25 cellular contexts compared by ENCODE assay signal in the genomic region with DNA sequence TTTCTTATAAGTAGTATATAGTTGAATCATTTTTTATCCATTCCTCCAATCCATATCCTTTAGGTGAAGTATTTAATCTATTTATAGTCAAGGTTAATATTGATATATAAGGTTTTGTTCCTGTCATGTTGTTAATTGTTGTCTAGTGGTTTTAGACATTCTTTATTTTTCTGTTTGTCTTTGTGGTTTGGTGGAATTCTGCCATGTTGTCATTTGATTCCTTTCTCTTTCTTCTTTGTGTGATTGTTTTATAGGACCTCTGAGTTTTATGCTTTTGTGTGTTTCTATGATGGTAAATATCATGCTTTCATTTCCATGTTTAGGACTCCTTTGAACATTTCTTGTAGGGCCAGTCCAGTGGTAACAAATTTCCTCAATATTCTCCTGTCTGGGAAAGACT.
"Had no signal": no experiment of that assay in that cellular context is flagged by ENCODE, and none has a peak within 500 bp of the region (broad histone marks: within the 10 kb centered on the region; RNA-seq: fewer than 3 reads in every experiment).

No MANE protein-coding gene starts in this region.

- H3K36me3 ChIP-seq: ascending aorta, Peyer's patch, WERI-Rb-1 had no signal

- H3K27me3 ChIP-seq: ascending aorta, Peyer's patch had no signal

- H3K4me1 Mint-ChIP-seq: activated CD8-positive, alpha-beta memory T cell treated with anti-CD3 and anti-CD28 coated beads, Interleukin-2, amount 10 ng/mL, durations not matched to agents 7 days and 5 days; activated naive CD4-positive, alpha-beta T cell treated with anti-CD3 and anti-CD28 coated beads, Interleukin-2, amount 50 U/mL, for 24 hours; brain; central memory CD8-positive, alpha-beta T cell; T-helper 17 cell had no signal

- ATAC-seq: activated CD8-positive, alpha-beta memory T cell treated with anti-CD3 and anti-CD28 coated beads, Interleukin-2, amount 10 ng/mL, durations not matched to agents 7 days and 5 days; T-helper 17 cell had no signal

- H3K4me3 ChIP-seq: ascending aorta, Peyer's patch had no signal

- H3K27me3 Mint-ChIP-seq: activated CD8-positive, alpha-beta memory T cell treated with anti-CD3 and anti-CD28 coated beads, Interleukin-2, amount 10 ng/mL, durations not matched to agents 7 days and 5 days; activated naive CD4-positive, alpha-beta T cell treated with anti-CD3 and anti-CD28 coated beads, Interleukin-2, amount 50 U/mL, for 24 hours; activated T-cell treated with anti-CD3 and anti-CD28 coated beads, Interleukin-2, amount 50 U/mL, for 24 hours; brain; central memory CD8-positive, alpha-beta T cell; T-helper 17 cell had no signal

- H3K9me3 Mint-ChIP-seq: activated naive CD4-positive, alpha-beta T cell treated with anti-CD3 and anti-CD28 coated beads, Interleukin-2, amount 50 U/mL, for 24 hours had no signal

- H3K36me3 Mint-ChIP-seq: activated CD8-positive, alpha-beta memory T cell treated with anti-CD3 and anti-CD28 coated beads, Interleukin-2, amount 10 ng/mL, durations not matched to agents 7 days and 5 days; activated naive CD4-positive, alpha-beta T cell treated with anti-CD3 and anti-CD28 coated beads, Interleukin-2, amount 50 U/mL, for 24 hours; brain had no signal

- H3K27ac ChIP-seq: ascending aorta, Peyer's patch, WERI-Rb-1 had no signal

- H3K4me3 Mint-ChIP-seq: activated CD8-positive, alpha-beta memory T cell treated with anti-CD3 and anti-CD28 coated beads, Interleukin-2, amount 10 ng/mL, durations not matched to agents 7 days and 5 days; activated naive CD4-positive, alpha-beta T cell treated with anti-CD3 and anti-CD28 coated beads, Interleukin-2, amount 50 U/mL, for 24 hours; activated T-cell treated with anti-CD3 and anti-CD28 coated beads, Interleukin-2, amount 50 U/mL, for 24 hours; activated T-helper 1 cell treated with anti-CD3 and anti-CD28 coated beads, Interleukin-12 subunit alpha, Interleukin-12 subunit beta, Interleukin-2, Interleukin-4 antibody, amounts not matched to agents 30 ng/mL and 10 ng/mL and 1 ng/mL, durations not matched to agents 14 hours and 24 hours and 36 hours; brain; central memory CD8-positive, alpha-beta T cell; T-helper 17 cell had no signal

- H3K9me3 ChIP-seq: ascending aorta, Peyer's patch had no signal

- DNase-seq: activated CD4-positive, alpha-beta T cell treated with anti-CD3 and anti-CD28 coated beads for 48 hours; activated CD4-positive, alpha-beta T cell treated with anti-CD3 and anti-CD28 coated beads, Interleukin-2, amount 50 U/mL, for 4 hours; activated CD8-positive, alpha-beta memory T cell treated with anti-CD3 and anti-CD28 coated beads, Interleukin-2, amount 10 ng/mL, durations not matched to agents 7 days and 5 days; activated effector memory CD4-positive, alpha-beta T cell treated with Interleukin-2 at 50 U/mL for 16 hours; activated naive CD4-positive, alpha-beta T cell; activated T-cell treated with anti-CD3 and anti-CD28 coated beads, Interleukin-2, amount 50 U/mL, for 24 hours; amniotic stem cell; NCI-H1105 treated with DMSO at 0.1 percent for 48 hours; NCI-H1436 treated with DMSO at 0.1 percent for 48 hours; NCI-H187; NCI-H2107; NCI-H510A treated with DMSO at 0.1 percent for 48 hours; NCI-H69; NK-92 treated with Interleukin-12 subunit alpha and Interleukin-12 subunit beta, amount 100 ng/mL, for 24 hours; OCI-M1; Peyer's patch; SHP77; T-helper 17 cell; T1000; WERI-Rb-1 had no signal

- H3K27ac Mint-ChIP-seq: activated CD8-positive, alpha-beta memory T cell treated with anti-CD3 and anti-CD28 coated beads, Interleukin-2, amount 10 ng/mL, durations not matched to agents 7 days and 5 days; activated naive CD4-positive, alpha-beta T cell treated with anti-CD3 and anti-CD28 coated beads, Interleukin-2, amount 50 U/mL, for 24 hours; activated T-cell treated with anti-CD3 and anti-CD28 coated beads, Interleukin-2, amount 50 U/mL, for 24 hours; activated T-helper 1 cell treated with anti-CD3 and anti-CD28 coated beads, Interleukin-12 subunit alpha, Interleukin-12 subunit beta, Interleukin-2, Interleukin-4 antibody, amounts not matched to agents 30 ng/mL and 10 ng/mL and 1 ng/mL, durations not matched to agents 14 hours and 24 hours and 36 hours; brain; T-helper 17 cell had no signal

- H3K4me1 ChIP-seq: ascending aorta, Peyer's patch had no signal
